14 cellular contexts compared by ENCODE assay signal in the genomic region with DNA sequence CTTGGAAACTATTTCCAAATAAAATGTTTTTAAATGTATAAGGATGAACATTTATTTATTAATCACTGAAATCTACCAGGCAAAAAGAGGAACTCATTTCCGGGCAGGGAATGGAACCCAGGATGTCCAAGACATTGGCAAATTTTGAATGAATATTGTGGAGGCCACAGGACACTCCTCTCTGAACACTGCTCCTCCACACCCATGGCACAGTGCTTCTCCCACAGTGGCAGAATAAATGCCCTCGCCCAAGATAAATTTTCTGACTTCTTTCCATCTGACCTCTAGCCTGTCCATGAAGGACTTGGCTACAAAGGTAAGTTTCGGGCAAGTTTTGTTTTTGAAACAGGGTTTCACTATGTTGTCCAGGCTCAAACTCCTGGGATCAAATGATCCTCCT. TPM values are rescaled to one million over a fixed set of nuclear protein-coding genes. Genes with fewer than 3 reads are reported as not detected.
DNase-seq lines count a peak whose midpoint lies in the region; ATAC-seq and TF ChIP-seq lines count a peak whose summit lies in the region.
"Had no signal": no experiment of that assay in that cellular context is flagged by ENCODE, and none has a peak within 500 bp of the region (broad histone marks: within the 10 kb centered on the region; RNA-seq: fewer than 3 reads in every experiment).

No MANE protein-coding gene starts in this region.

- H3K4me1 ChIP-seq in RWPE2 (ENCODE audit: insufficient read depth, poor library complexity, severe bottlenecking) (peaks cover 69% of the 10 kb centered on the region), foreskin keratinocyte (peaks cover 20% of the 10 kb centered on the region), stomach (peaks cover 70 to 99% (median 78%) of the 10 kb centered on the region in 4 donors), HAP-1 (peaks cover 15% of the 10 kb centered on the region), Peyer's patch (peaks cover 0 to 38% (median 5%) of the 10 kb centered on the region in 4 donors)

- peak overlapping the region; percentile 26 for H3K27ac Mint-ChIP-seq in activated CD4-positive, alpha-beta memory T cell treated with anti-CD3 and anti-CD28 coated beads for 36 hours
- H3K27ac Mint-ChIP-seq in activated CD4-positive, alpha-beta memory T cell treated with anti-CD3 and anti-CD28 coated beads, Interleukin-2, amount 10 ng/mL, durations not matched to agents 7 days and 5 days = no peak overlapping the region

- ATAC-seq in RWPE2 (ENCODE audit: low read depth) = no peak
- no peak for ATAC-seq in foreskin keratinocyte
- ATAC-seq in sciatic nerve = no peak
- ATAC-seq: body of pancreas; effector memory CD8-positive, alpha-beta T cell had no signal

- no peaks in the 10 kb centered on the region for H3K9me3 Mint-ChIP-seq in activated CD4-positive, alpha-beta memory T cell treated with anti-CD3 and anti-CD28 coated beads for 36 hours
- H3K9me3 Mint-ChIP-seq in activated CD4-positive, alpha-beta memory T cell treated with anti-CD3 and anti-CD28 coated beads, Interleukin-2, amount 10 ng/mL, durations not matched to agents 7 days and 5 days = no peaks in the 10 kb centered on the region
- H3K9me3 Mint-ChIP-seq: effector memory CD8-positive, alpha-beta T cell had no signal

- CTCF ChIA-PET in activated CD4-positive, alpha-beta memory T cell treated with anti-CD3 and anti-CD28 coated beads for 36 hours (lab: Charles Lee) = interaction anchor here (1.3 to 1.6 kb wide), 2 partner anchors 93 to 262 kb away, joined by 3 read pairs; no protein-coding TSS in a partner anchor
- CTCF ChIA-PET in activated CD4-positive, alpha-beta memory T cell treated with anti-CD3 and anti-CD28 coated beads, Interleukin-2, amount 10 ng/mL, durations not matched to agents 7 days and 5 days (lab: Charles Lee) = interaction anchor here (0.7 to 1.4 kb wide), 2 partner anchors 13 to 93 kb away, joined by 3 read pairs; no protein-coding TSS in a partner anchor

- DNase-seq in activated CD4-positive, alpha-beta memory T cell treated with anti-CD3 and anti-CD28 coated beads for 36 hours = no peak
- no peak for DNase-seq in activated CD4-positive, alpha-beta memory T cell treated with anti-CD3 and anti-CD28 coated beads, Interleukin-2, amount 10 ng/mL, durations not matched to agents 7 days and 5 days
- DNase-seq in RWPE2 (ENCODE audit: low spot score) = no peak
- DNase-seq in foreskin keratinocyte = no peak
- DNase-seq in stomach = no peak
- DNase-seq in sciatic nerve (ENCODE audit: low spot score) = no peak
- no peak for DNase-seq in HAP-1 (ENCODE audit: low spot score in 2 of 2)
- DNase-seq in Peyer's patch = no peak
- DNase-seq: body of pancreas; effector memory CD8-positive, alpha-beta T cell; foreskin melanocyte; stimulated activated CD4-positive, alpha-beta T cell treated with anti-CD3 and anti-CD28 coated beads, Interleukin-2, amount 100 ng/mL, for 24 hours; stimulated activated CD8-positive, alpha-beta memory T cell treated with anti-CD3 and anti-CD28 coated beads, Interleukin-4, amount 100 ng/mL, for 48 hours had no signal

- H3K9me3 ChIP-seq in RWPE2 (ENCODE audit: severe bottlenecking) = no peaks in the 10 kb centered on the region
- no peaks in the 10 kb centered on the region for H3K9me3 ChIP-seq in stomach
- no peaks in the 10 kb centered on the region for H3K9me3 ChIP-seq in HAP-1
- H3K9me3 ChIP-seq in Peyer's patch = no peaks in the 10 kb centered on the region
- H3K9me3 ChIP-seq: body of pancreas had no signal

- H3K4me1 Mint-ChIP-seq in activated CD4-positive, alpha-beta memory T cell treated with anti-CD3 and anti-CD28 coated beads for 36 hours (ENCODE audit: low read depth) = peaks cover 34% of the 10 kb centered on the region
- peaks cover 31% of the 10 kb centered on the region for H3K4me1 Mint-ChIP-seq in activated CD4-positive, alpha-beta memory T cell treated with anti-CD3 and anti-CD28 coated beads, Interleukin-2, amount 10 ng/mL, durations not matched to agents 7 days and 5 days

- TF ChIP-seq POLR2A in stomach (IDR thresholded peaks at IDR 0.05) (no peak), Peyer's patch (IDR thresholded peaks at IDR 0.05) (no peak)

- H3K36me3 ChIP-seq in RWPE2 (ENCODE audit: low read depth) = 0 out of 2 replicates have a peak, but pooled peaks cover 4% of the 10 kb centered on the region
- H3K36me3 ChIP-seq in stomach = peaks cover 0 to 12% (median 6%) of the 10 kb centered on the region in 4 donors
- no peaks in the 10 kb centered on the region for H3K36me3 ChIP-seq in HAP-1 (replicated peaks)
- no peaks in the 10 kb centered on the region for H3K36me3 ChIP-seq in Peyer's patch

- in situ Hi-C loops in HAP-1 (cut with MboI; ENCODE audit: low sequenced_read_pairs) = no loop called here

- no peak for TF ChIP-seq EP300 in stomach (IDR thresholded peaks at IDR 0.05)

- 73 to 88% (median 83%) methylated on average over 3 of the region's 3 CpGs for WGBS in stomach, 5 donors

- no peaks in the 10 kb centered on the region for H3K27me3 Mint-ChIP-seq in activated CD4-positive, alpha-beta memory T cell treated with anti-CD3 and anti-CD28 coated beads for 36 hours
- no peaks in the 10 kb centered on the region for H3K27me3 Mint-ChIP-seq in activated CD4-positive, alpha-beta memory T cell treated with anti-CD3 and anti-CD28 coated beads, Interleukin-2, amount 10 ng/mL, durations not matched to agents 7 days and 5 days
- H3K27me3 Mint-ChIP-seq: effector memory CD8-positive, alpha-beta T cell had no signal

- peak overlapping the region; percentile 69 for H3K27ac ChIP-seq in RWPE2 (ENCODE audit: poor library complexity, severe bottlenecking)
- peak overlapping the region; percentile 53 for H3K27ac ChIP-seq in foreskin keratinocyte
- peak overlapping the region in 3 of 5 donors; percentile 38 to 68 (median 63) for H3K27ac ChIP-seq in stomach
- peak overlapping the region in 1 of 4 donors; percentile 58 for H3K27ac ChIP-seq in Peyer's patch
- H3K27ac ChIP-seq: SK-N-MC had no signal

- POLR2A ChIA-PET in activated CD4-positive, alpha-beta memory T cell treated with anti-CD3 and anti-CD28 coated beads for 36 hours (lab: Charles Lee) = no interaction called here
- POLR2A ChIA-PET in activated CD4-positive, alpha-beta memory T cell treated with anti-CD3 and anti-CD28 coated beads, Interleukin-2, amount 10 ng/mL, durations not matched to agents 7 days and 5 days (lab: Charles Lee) = interaction anchor here (0.7 to 1.1 kb wide), 2 partner anchors 15 to 29 kb away, joined by 3 to 5 read pairs; no protein-coding TSS in a partner anchor

- intact Hi-C loops in activated CD4-positive, alpha-beta memory T cell treated with anti-CD3 and anti-CD28 coated beads for 36 hours (cut with micrococcal nuclease) = loop anchor here (5.0 kb wide), 1 partner anchor 34 kb away; no protein-coding TSS in a partner anchor
- intact Hi-C loops in stomach (cut with DNase I; ENCODE audit: low total_unique reads) = no loop called here
- intact Hi-C loops in sciatic nerve (cut with DNase I) = no loop called here

- no peaks in the 10 kb centered on the region for H3K27me3 ChIP-seq in RWPE2 (ENCODE audit: insufficient read depth, poor library complexity, severe bottlenecking)
- H3K27me3 ChIP-seq in foreskin keratinocyte = no peaks in the 10 kb centered on the region
- no peaks in the 10 kb centered on the region for H3K27me3 ChIP-seq in stomach
- no peaks in the 10 kb centered on the region for H3K27me3 ChIP-seq in HAP-1 (ENCODE audit: low read depth)
- H3K27me3 ChIP-seq in Peyer's patch = no peaks in the 10 kb centered on the region
- H3K27me3 ChIP-seq: body of pancreas had no signal

- TF ChIP-seq CTCF in RWPE2 (IDR thresholded peaks at IDR 0.05; ENCODE audit: poor library complexity, severe bottlenecking) = no peak
- no peak for TF ChIP-seq CTCF in foreskin keratinocyte (conservative IDR thresholded peaks at IDR 0.05)
- no peak for TF ChIP-seq CTCF in stomach (IDR thresholded peaks at IDR 0.05)
- TF ChIP-seq CTCF in Peyer's patch (IDR thresholded peaks at IDR 0.05) = no peak

- H3K36me3 Mint-ChIP-seq in activated CD4-positive, alpha-beta memory T cell treated with anti-CD3 and anti-CD28 coated beads for 36 hours = peaks cover 2% of the 10 kb centered on the region
- H3K36me3 Mint-ChIP-seq in activated CD4-positive, alpha-beta memory T cell treated with anti-CD3 and anti-CD28 coated beads, Interleukin-2, amount 10 ng/mL, durations not matched to agents 7 days and 5 days (ENCODE audit: low read depth) = peaks cover 17% of the 10 kb centered on the region

- no peak overlapping the region for H3K4me3 Mint-ChIP-seq in activated CD4-positive, alpha-beta memory T cell treated with anti-CD3 and anti-CD28 coated beads for 36 hours
- no peak overlapping the region for H3K4me3 Mint-ChIP-seq in activated CD4-positive, alpha-beta memory T cell treated with anti-CD3 and anti-CD28 coated beads, Interleukin-2, amount 10 ng/mL, durations not matched to agents 7 days and 5 days

- H3K4me3 ChIP-seq in RWPE2 (ENCODE audit: severe bottlenecking) (no peak overlapping the region), stomach (no peak overlapping the region), HAP-1 (no peak overlapping the region), Peyer's patch (no peak overlapping the region)
- H3K4me3 ChIP-seq: body of pancreas, SK-N-MC had no signal

RNA-seq across cellular contexts. Expression of a gene that starts 39.0 kb away (rescaled TPM):
- 10 to 100 TPM; 18.9 to 19.1 TPM for total RNA-seq in activated CD4-positive, alpha-beta memory T cell treated with anti-CD3 and anti-CD28 coated beads for 36 hours
- 10 to 100 TPM; 24.0 to 25.2 TPM for total RNA-seq in activated CD4-positive, alpha-beta memory T cell treated with anti-CD3 and anti-CD28 coated beads, Interleukin-2, amount 10 ng/mL, durations not matched to agents 7 days and 5 days
- total RNA-seq in foreskin keratinocyte (17.7 and 20.1 TPM in 2 replicates), stomach (100 to 1,000 TPM in 1 of 5 donors, 10 to 100 TPM in 3, 1 to 10 TPM in 1; 9.3 to 103 (median 60.7) TPM), sciatic nerve (65.2 TPM), Peyer's patch (10 to 100 TPM; 16.6 to 60.2 (median 35.1) TPM)
- polyA plus RNA-seq in foreskin keratinocyte (2.1 and 2.6 TPM in 2 replicates), stomach (10 to 100 TPM in 2 of 3 donors, 1 to 10 TPM in 1; 3.4 to 45.0 (median 10.7) TPM)
